In genomic region chr3:9234191-9234590, GRCh38 we compare ENCODE assay signal across 27 cellular contexts.
"Had no signal": no experiment of that assay in that cellular context is flagged by ENCODE, and none has a peak within 500 bp of the region (broad histone marks: within the 10 kb centered on the region; RNA-seq: fewer than 3 reads in every experiment).

No MANE protein-coding gene starts in this region.

- H3K9me3 ChIP-seq: ovary, psoas muscle, right lobe of liver, sigmoid colon, stomach, thoracic aorta, thyroid gland, tibial nerve, upper lobe of left lung, vagina had no signal

- H3K4me3 Mint-ChIP-seq: naive thymus-derived CD8-positive, alpha-beta T cell; natural killer cell treated with Interleukin-12 subunit alpha and Interleukin-12 subunit beta and Interleukin-15 and Interleukin-18, amount 100 ng/mL, for 72 hours; neural crest cell; stimulated activated effector memory CD8-positive, alpha-beta T cell treated with anti-CD3 and anti-CD28 coated beads, Interleukin-12 subunit alpha, Interleukin-12 subunit beta, amount 100 ng/mL, for 72 hours; stimulated activated naive B cell treated with anti-CD40 and anti-IgM and Interleukin-4, amounts not matched to agents 10 μg/mL and 1 μg/mL and 100 μg/mL, for 72 hours; stimulated activated naive CD8-positive, alpha-beta T cell treated with anti-CD3 and anti-CD28 coated beads, Interleukin-15, Interleukin-2, amounts not matched to agents 100 ng/mL and 50 ng/mL, for 24 hours had no signal

- H3K36me3 Mint-ChIP-seq: natural killer cell treated with Interleukin-12 subunit alpha and Interleukin-12 subunit beta and Interleukin-15 and Interleukin-18, amount 100 ng/mL, for 72 hours; stimulated activated effector memory CD8-positive, alpha-beta T cell treated with anti-CD3 and anti-CD28 coated beads, Interleukin-12 subunit alpha, Interleukin-12 subunit beta, amount 100 ng/mL, for 72 hours; stimulated activated naive B cell treated with anti-CD40 and anti-IgM and Interleukin-4, amounts not matched to agents 10 μg/mL and 1 μg/mL and 100 μg/mL, for 72 hours had no signal

- H3K27ac Mint-ChIP-seq: naive thymus-derived CD8-positive, alpha-beta T cell; natural killer cell treated with Interleukin-12 subunit alpha and Interleukin-12 subunit beta and Interleukin-15 and Interleukin-18, amount 100 ng/mL, for 72 hours; progenitor cell of endocrine pancreas; stimulated activated effector memory CD8-positive, alpha-beta T cell treated with anti-CD3 and anti-CD28 coated beads, Interleukin-12 subunit alpha, Interleukin-12 subunit beta, amount 100 ng/mL, for 72 hours; stimulated activated naive B cell treated with anti-CD40 and anti-IgM and Interleukin-4, amounts not matched to agents 10 μg/mL and 1 μg/mL and 100 μg/mL, for 72 hours; stimulated activated naive CD8-positive, alpha-beta T cell treated with anti-CD3 and anti-CD28 coated beads, Interleukin-15, Interleukin-2, amounts not matched to agents 100 ng/mL and 50 ng/mL, for 24 hours had no signal

- H3K9me3 Mint-ChIP-seq: natural killer cell treated with Interleukin-12 subunit alpha and Interleukin-12 subunit beta and Interleukin-15 and Interleukin-18, amount 100 ng/mL, for 72 hours; neural crest cell; stimulated activated effector memory CD8-positive, alpha-beta T cell treated with anti-CD3 and anti-CD28 coated beads, Interleukin-12 subunit alpha, Interleukin-12 subunit beta, amount 100 ng/mL, for 72 hours; stimulated activated naive CD8-positive, alpha-beta T cell treated with anti-CD3 and anti-CD28 coated beads, Interleukin-15, Interleukin-2, amounts not matched to agents 100 ng/mL and 50 ng/mL, for 24 hours had no signal

- ATAC-seq: naive thymus-derived CD8-positive, alpha-beta T cell; natural killer cell treated with Interleukin-12 subunit alpha and Interleukin-12 subunit beta and Interleukin-15 and Interleukin-18, amount 100 ng/mL, for 72 hours; psoas muscle; right cardiac atrium; right lobe of liver; stimulated activated effector memory CD8-positive, alpha-beta T cell treated with anti-CD3 and anti-CD28 coated beads, Interleukin-12 subunit alpha, Interleukin-12 subunit beta, amount 100 ng/mL, for 72 hours; stimulated activated naive B cell treated with anti-CD40 and anti-IgM and Interleukin-4, amounts not matched to agents 10 μg/mL and 1 μg/mL and 100 μg/mL, for 72 hours had no signal

- H3K27ac ChIP-seq: ovary, parathyroid adenoma, psoas muscle, right lobe of liver, sigmoid colon, stomach, thoracic aorta, thyroid gland, tibial nerve, upper lobe of left lung, vagina had no signal

- DNase-seq: naive thymus-derived CD8-positive, alpha-beta T cell; occipital lobe; ovary; posterior cingulate gyrus; psoas muscle; right cardiac atrium; right lobe of liver; sigmoid colon; small intestine; stimulated activated CD4-positive, alpha-beta T cell treated with anti-CD3 and anti-CD28 coated beads, Interleukin-15, amount 100 ng/mL, for 24 hours; stimulated activated CD4-positive, alpha-beta T cell treated with anti-CD3 and anti-CD28 coated beads, Interleukin-2, amount 100 ng/mL, for 24 hours; stimulated activated CD4-positive, alpha-beta T cell treated with anti-CD3 and anti-CD28 coated beads, Interleukin-2, amount 100 ng/mL, for 48 hours; stimulated activated CD4-positive, alpha-beta T cell treated with anti-CD3 and anti-CD28 coated beads, Interleukin-4, amount 100 ng/mL, for 24 hours; stimulated activated naive B cell treated with anti-CD40 and anti-IgM and Interleukin-4, amounts not matched to agents 10 μg/mL and 1 μg/mL and 100 μg/mL, for 72 hours; stimulated activated naive CD4-positive, alpha-beta T cell treated with Interleukin-2 at 50 U/mL for 16 hours; stomach; thyroid gland; upper lobe of left lung had no signal

- H3K27me3 Mint-ChIP-seq: naive thymus-derived CD8-positive, alpha-beta T cell; progenitor cell of endocrine pancreas; stimulated activated naive CD8-positive, alpha-beta T cell treated with anti-CD3 and anti-CD28 coated beads, Interleukin-15, Interleukin-2, amounts not matched to agents 100 ng/mL and 50 ng/mL, for 24 hours had no signal

- H3K27me3 ChIP-seq: ovary, right lobe of liver, sigmoid colon, stomach, thyroid gland, tibial nerve, upper lobe of left lung, vagina had no signal

- H3K4me1 Mint-ChIP-seq: stimulated activated effector memory CD8-positive, alpha-beta T cell treated with anti-CD3 and anti-CD28 coated beads, Interleukin-12 subunit alpha, Interleukin-12 subunit beta, amount 100 ng/mL, for 72 hours; stimulated activated naive B cell treated with anti-CD40 and anti-IgM and Interleukin-4, amounts not matched to agents 10 μg/mL and 1 μg/mL and 100 μg/mL, for 72 hours had no signal
